Comparison of ENCODE assay signal across 11 cellular contexts in genomic region chr14:100449225-100449987, GRCh38.
"Had no signal": no experiment of that assay in that cellular context is flagged by ENCODE, and none has a peak within 500 bp of the region (broad histone marks: within the 10 kb centered on the region; RNA-seq: fewer than 3 reads in every experiment).

No MANE protein-coding gene starts in this region.

- H3K36me3 ChIP-seq: esophagus squamous epithelium had no signal

- H3K4me1 ChIP-seq: esophagus squamous epithelium had no signal

- H3K27ac ChIP-seq: esophagus squamous epithelium, tibial nerve had no signal

- H3K4me3 ChIP-seq: esophagus squamous epithelium, tibial nerve had no signal

- H3K27me3 ChIP-seq: esophagus squamous epithelium, tibial nerve had no signal

- H3K9me3 ChIP-seq: esophagus squamous epithelium, tibial nerve had no signal

- DNase-seq: activated CD4-positive, alpha-beta memory T cell treated with anti-CD3 and anti-CD28 coated beads for 36 hours; activated CD8-positive, alpha-beta memory T cell treated with anti-CD3 and anti-CD28 coated beads, Interleukin-2, amount 50 U/mL, for 4 hours; activated naive CD8-positive, alpha-beta T cell treated with anti-CD3 and anti-CD28 coated beads, Interleukin-2, amount 10 ng/mL, durations not matched to agents 7 days and 5 days; activated T-cell treated with anti-CD3 and anti-CD28 coated beads, Interleukin-2, amount 50 U/mL, for 72 hours; anterior cingulate cortex; esophagus squamous epithelium; foreskin fibroblast; immature natural killer cell; left colon; stimulated activated CD4-positive, alpha-beta T cell treated with anti-CD3 and anti-CD28 coated beads, Interleukin-4, amount 100 ng/mL, for 24 hours had no signal
